ENCODE assay signal across 9 cellular contexts in genomic region chrX:53239474-53239873, GRCh38. TPM values are rescaled to one million over a fixed set of nuclear protein-coding genes. Genes with fewer than 3 reads are reported as not detected.
A peak's percentile ranks its signal among the peaks of the same experiment; 100 is the strongest.
DNase-seq lines count a peak whose midpoint lies in the region; ATAC-seq and TF ChIP-seq lines count a peak whose summit lies in the region.
"Had no signal": no experiment of that assay in that cellular context is flagged by ENCODE, and none has a peak within 500 bp of the region (broad histone marks: within the 10 kb centered on the region; RNA-seq: fewer than 3 reads in every experiment).

No MANE protein-coding gene starts in this region.

- no peaks in the 10 kb centered on the region for H3K4me1 ChIP-seq in PC-3 (ENCODE audit: insufficient read depth, low read length)

- DNase-seq in NCI-H748 (lab: John Stamatoyannopoulos, UW; ENCODE audit: unreplicated experiment) (peak; percentile 3), NCI-H748 treated with DMSO at 0.1 percent for 48 hours (lab: John Stamatoyannopoulos, UW) (no peak), PC-3 (peak; percentile 29), GF-D8 (lab: John Stamatoyannopoulos, UW) (no peak), medulla oblongata (ENCODE audit: extremely low spot score) (no peak), retina (no peak)
- peak; percentile 61 for DNase-seq in activated naive CD8-positive, alpha-beta T cell treated with anti-CD3 and anti-CD28 coated beads, Interleukin-2, amount 50 U/mL, for 24 hours
- DNase-seq in stimulated activated CD4-positive, alpha-beta T cell treated with anti-CD3 and anti-CD28 coated beads, TNF-alpha, amount 100 ng/mL, for 48 hours (ENCODE audit: low read depth in 3 of 3): peak; percentile 17 to 73 (median 23)
- DNase-seq: NCI-H226 had no signal

- POLR2A ChIA-PET in PC-3 (lab: Charles Lee; ENCODE audit: unreplicated experiment): no interaction called here

- peaks cover 27% of the 10 kb centered on the region for H3K4me1 Mint-ChIP-seq in activated naive CD8-positive, alpha-beta T cell treated with anti-CD3 and anti-CD28 coated beads, Interleukin-2, amount 50 U/mL, for 24 hours

- H3K9me3 ChIP-seq in PC-3 (ENCODE audit: low read length): no peaks in the 10 kb centered on the region

- no peaks in the 10 kb centered on the region for H4K20me1 ChIP-seq in PC-3 (ENCODE audit: low read length)

- no peaks in the 10 kb centered on the region for H3K79me2 ChIP-seq in PC-3 (ENCODE audit: low read length)

- no peaks in the 10 kb centered on the region for H3K27me3 Mint-ChIP-seq in activated naive CD8-positive, alpha-beta T cell treated with anti-CD3 and anti-CD28 coated beads, Interleukin-2, amount 50 U/mL, for 24 hours

- no peaks in the 10 kb centered on the region for H3K27me3 ChIP-seq in PC-3 (ENCODE audit: low read length)

- peak; percentile 37; the same call in 1 of the 2 replicates for ATAC-seq in PC-3
- ATAC-seq in activated naive CD8-positive, alpha-beta T cell treated with anti-CD3 and anti-CD28 coated beads, Interleukin-2, amount 50 U/mL, for 24 hours: peak; percentile 90

- no peak overlapping the region for H3K4me2 ChIP-seq in PC-3 (ENCODE audit: low read length)

- TF ChIP-seq CTCF in PC-3 (conservative IDR thresholded peaks at IDR 0.05; ENCODE audit: low read depth, low read length): peak; percentile 57

- H3F3A ChIP-seq in PC-3 (ENCODE audit: low read length, unreplicated experiment): no peaks in the 10 kb centered on the region

- BruUV-seq in PC-3 (replicated peaks; lab: Mats Ljungman, UMichigan): no TSS peak

- no peaks in the 10 kb centered on the region for H3K36me3 Mint-ChIP-seq in activated naive CD8-positive, alpha-beta T cell treated with anti-CD3 and anti-CD28 coated beads, Interleukin-2, amount 50 U/mL, for 24 hours (ENCODE audit: low read depth)

- H3K9me3 Mint-ChIP-seq in activated naive CD8-positive, alpha-beta T cell treated with anti-CD3 and anti-CD28 coated beads, Interleukin-2, amount 50 U/mL, for 24 hours: no peaks in the 10 kb centered on the region

- no peak overlapping the region for H2AFZ ChIP-seq in PC-3 (ENCODE audit: low read length)

- H3K4me3 ChIP-seq in PC-3 (ENCODE audit: low read length): no peak overlapping the region

- no peaks in the 10 kb centered on the region for H3K36me3 ChIP-seq in PC-3 (ENCODE audit: low read depth, low read length)

- intact Hi-C loops in PC-3 (cut with micrococcal nuclease): no loop called here

- H3K9ac ChIP-seq in PC-3 (ENCODE audit: low read length): no peak overlapping the region

- peak overlapping the region; percentile 67 for H3K27ac Mint-ChIP-seq in activated naive CD8-positive, alpha-beta T cell treated with anti-CD3 and anti-CD28 coated beads, Interleukin-2, amount 50 U/mL, for 24 hours

- no peaks in the 10 kb centered on the region for H3K9me2 ChIP-seq in PC-3 (replicated peaks; ENCODE audit: low read length)

- no peak overlapping the region for H3K27ac ChIP-seq in PC-3 (ENCODE audit: low read length)

- CTCF ChIA-PET in PC-3 (lab: Charles Lee): interaction anchor here (0.5 kb wide), 1 partner anchor 48 kb away, joined by 3 read pairs; no protein-coding TSS in a partner anchor

- no peak overlapping the region for H3K4me3 Mint-ChIP-seq in activated naive CD8-positive, alpha-beta T cell treated with anti-CD3 and anti-CD28 coated beads, Interleukin-2, amount 50 U/mL, for 24 hours

RNA-seq across cellular contexts. Expression of gene KDM5C, which starts 14.5 kb away (rescaled TPM):
- total RNA-seq in PC-3 (2014; rRNA removed): 89.8 and 159 TPM in 2 replicates

RNA-seq across cellular contexts. Expression of gene IQSEC2, which starts 41.9 kb away (rescaled TPM):
- total RNA-seq in PC-3 (2014; rRNA removed): 8.5 and 19.3 TPM in 2 replicates

Comparison
In these comparisons a context has a peak if more than half of its experiments do, and no peak if none do; other contexts are left out.
1. DNase-seq: peak in NCI-H748 (single experiment), PC-3 (single experiment), activated naive CD8-positive, alpha-beta T cell treated with anti-CD3 and anti-CD28 coated beads, Interleukin-2, amount 50 U/mL, for 24 hours (single experiment) and stimulated activated CD4-positive, alpha-beta T cell treated with anti-CD3 and anti-CD28 coated beads, TNF-alpha, amount 100 ng/mL, for 48 hours (3 of 3); none in NCI-H748 treated with DMSO at 0.1 percent for 48 hours (single experiment), GF-D8 (single experiment), medulla oblongata (single experiment) and retina (single experiment).